1 cellular context compared by ENCODE assay signal in the genomic region with DNA sequence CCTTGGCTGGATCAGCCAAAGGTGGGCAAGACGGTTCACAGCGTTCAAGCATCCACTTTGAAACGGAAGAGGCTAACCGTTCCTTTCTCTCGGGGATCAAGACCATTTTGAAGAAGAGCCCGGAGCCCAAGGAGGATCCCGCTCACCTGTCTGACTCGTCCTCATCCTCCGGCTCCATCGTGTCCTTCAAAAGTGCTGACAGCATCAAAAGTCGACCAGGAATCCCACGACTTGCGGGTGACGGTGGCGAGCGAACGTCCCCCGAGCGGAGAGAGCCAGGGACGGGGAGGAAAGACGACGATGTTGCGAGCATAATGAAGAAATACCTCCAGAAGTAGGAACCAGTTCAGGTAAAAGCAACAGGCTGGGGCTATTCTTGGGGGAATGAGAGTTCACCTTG.
TF ChIP-seq lines count a peak whose summit lies in the region.

No MANE protein-coding gene starts in this region.

TF ChIP-seq in IMR-90, 13 proteins besides CTCF, POLR2A, EP300 and RAD21 (continued from another document):
- TF ChIP-seq, protein P1, sequence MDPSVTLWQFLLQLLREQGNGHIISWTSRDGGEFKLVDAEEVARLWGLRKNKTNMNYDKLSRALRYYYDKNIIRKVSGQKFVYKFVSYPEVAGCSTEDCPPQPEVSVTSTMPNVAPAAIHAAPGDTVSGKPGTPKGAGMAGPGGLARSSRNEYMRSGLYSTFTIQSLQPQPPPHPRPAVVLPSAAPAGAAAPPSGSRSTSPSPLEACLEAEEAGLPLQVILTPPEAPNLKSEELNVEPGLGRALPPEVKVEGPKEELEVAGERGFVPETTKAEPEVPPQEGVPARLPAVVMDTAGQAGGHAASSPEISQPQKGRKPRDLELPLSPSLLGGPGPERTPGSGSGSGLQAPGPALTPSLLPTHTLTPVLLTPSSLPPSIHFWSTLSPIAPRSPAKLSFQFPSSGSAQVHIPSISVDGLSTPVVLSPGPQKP (IDR thresholded peaks at IDR 0.05; ENCODE audit: borderline replicate concordance, low read depth, low read length): no peak
